In genomic region chr3:81816473-81817260, GRCh38 we compare ENCODE assay signal across 8 cellular contexts. TPM values are rescaled to one million over a fixed set of nuclear protein-coding genes. Genes with fewer than 3 reads are reported as not detected.
DNase-seq lines count a peak whose midpoint lies in the region; ATAC-seq and TF ChIP-seq lines count a peak whose summit lies in the region.

No MANE protein-coding gene starts in this region.

- TF ChIP-seq CTCF in HFF-Myc (IDR thresholded peaks at IDR 0.05; ENCODE audit: low read depth, low read length, missing control alignments) (no peak), neural cell (IDR thresholded peaks at IDR 0.05; ENCODE audit: poor library complexity, severe bottlenecking) (no peak), stomach (IDR thresholded peaks at IDR 0.05) (no peak)

- H3K27ac ChIP-seq in neural cell (ENCODE audit: low read length) (no peak overlapping the region), stomach (peak overlapping the region in 1 of 5 donors; percentile 13)

- intact Hi-C loops in stomach (cut with DNase I; ENCODE audit: low total_unique reads), result no loop called here

- DNase-seq in HFF-Myc (ENCODE audit: extremely low read depth, low read depth) (peak; percentile 49), NCI-H69 (lab: John Stamatoyannopoulos, UW) (peak; percentile 11), stomach (no peak), C1 segment of cervical spinal cord (lab: John Stamatoyannopoulos, UW) (no peak), iPS-NIHi11 (ENCODE audit: low spot score) (no peak)
- no peak for DNase-seq in effector CD8-positive, alpha-beta T cell (lab: John Stamatoyannopoulos, UW)

- no peaks in the 10 kb centered on the region for H4K20me1 ChIP-seq in neural cell (ENCODE audit: insufficient read depth)

- no peak overlapping the region for H2AFZ ChIP-seq in neural cell (ENCODE audit: low read depth, low read length)

- peaks cover 3% of the 10 kb centered on the region for H3K9me3 ChIP-seq in neural cell (ENCODE audit: low read length)
- H3K9me3 ChIP-seq in stomach, result peaks cover 0 to 11% (median 3%) of the 10 kb centered on the region in 4 donors

- TF ChIP-seq RAD21 in neural cell (conservative IDR thresholded peaks at IDR 0.05), result no peak

- no peaks in the 10 kb centered on the region for H3K79me2 ChIP-seq in neural cell (replicated peaks; ENCODE audit: insufficient read depth, low read length)

- H3K9me2 ChIP-seq in neural cell (ENCODE audit: insufficient read depth, low read length), result no peaks in the 10 kb centered on the region

- H3K27me3 ChIP-seq in neural cell (ENCODE audit: insufficient read depth, low read depth, low read length), result no peaks in the 10 kb centered on the region
- H3K27me3 ChIP-seq in stomach, result no peaks in the 10 kb centered on the region

- no peak for TF ChIP-seq POLR2A in stomach (IDR thresholded peaks at IDR 0.05)

- H3K4me1 ChIP-seq in stomach, result peaks cover 0 to 7% (median 2%) of the 10 kb centered on the region in 4 donors

- peaks cover 3% of the 10 kb centered on the region for H3F3A ChIP-seq in neural cell (ENCODE audit: insufficient read depth, low read length, poor library complexity, severe bottlenecking)

- H3K4me3 ChIP-seq in HFF-Myc (replicated peaks; ENCODE audit: low read depth, low read length), result no peak overlapping the region
- peak overlapping the region; percentile 28 for H3K4me3 ChIP-seq in neural cell (ENCODE audit: low read length)
- H3K4me3 ChIP-seq in stomach, result no peak overlapping the region

- H3K9ac ChIP-seq in neural cell (ENCODE audit: low read length), result no peak overlapping the region

- TF ChIP-seq EP300 in neural cell (conservative IDR thresholded peaks at IDR 0.05; ENCODE audit: poor library complexity, severe bottlenecking), result no peak
- TF ChIP-seq EP300 in stomach (IDR thresholded peaks at IDR 0.05), result no peak

- no peak overlapping the region for H3K4me2 ChIP-seq in neural cell (ENCODE audit: low read length)

- peak; percentile 97 for ATAC-seq in GM18858 (IDR thresholded peaks at IDR 0.05; ENCODE audit: unreplicated experiment)

- WGBS in stomach, 5 donors, result 14 to 24% (median 18%) methylated on average over 8 of the region's 8 CpGs

- H3K36me3 ChIP-seq in neural cell (ENCODE audit: insufficient read depth, low read length) (no peaks in the 10 kb centered on the region), stomach (no peaks in the 10 kb centered on the region)

TF ChIP-seq in neural cell, 6 proteins besides CTCF, POLR2A, EP300 and RAD21:
- TF ChIP-seq MXI1 (conservative IDR thresholded peaks at IDR 0.05; ENCODE audit: poor library complexity, severe bottlenecking), result no peak
- TF ChIP-seq TAF1 (IDR thresholded peaks at IDR 0.05; ENCODE audit: low read depth), result no peak
- no peak for TF ChIP-seq EZH2 (IDR thresholded peaks at IDR 0.05; ENCODE audit: borderline replicate concordance, insufficient read depth, low read length, poor library complexity, severe bottlenecking)
- no peak for TF ChIP-seq SMC3 (conservative IDR thresholded peaks at IDR 0.05; ENCODE audit: poor library complexity)
- no peak for TF ChIP-seq POLR2AphosphoS5 (IDR thresholded peaks at IDR 0.05)
- no peak for TF ChIP-seq REST (IDR thresholded peaks at IDR 0.05; ENCODE audit: borderline replicate concordance)

RNA-seq across cellular contexts. Expression of gene GBE1, which starts 55.2 kb away (rescaled TPM):
- polyA plus RNA-seq in neural cell, result 2.4 and 3.1 TPM in 2 replicates
- 4.4 and 5.7 TPM in 2 replicates for polyA minus RNA-seq in neural cell
- 10 to 100 TPM in 3 of 5 donors, 1 to 10 TPM in 2; 8.2 to 57.1 (median 11.2) TPM for total RNA-seq in stomach
- 10 to 100 TPM; 11.2 to 13.9 (median 11.9) TPM for polyA plus RNA-seq in stomach

Comparison
In these comparisons a context has a peak if more than half of its experiments do, and no peak if none do; other contexts are left out.
1. DNase-seq: peak in HFF-Myc (single experiment) and NCI-H69 (single experiment); none in stomach (single experiment), C1 segment of cervical spinal cord (0 of 14), effector CD8-positive, alpha-beta T cell (single experiment) and iPS-NIHi11 (single experiment).